ENCODE assay signal across 8 cellular contexts in the genomic region with DNA sequence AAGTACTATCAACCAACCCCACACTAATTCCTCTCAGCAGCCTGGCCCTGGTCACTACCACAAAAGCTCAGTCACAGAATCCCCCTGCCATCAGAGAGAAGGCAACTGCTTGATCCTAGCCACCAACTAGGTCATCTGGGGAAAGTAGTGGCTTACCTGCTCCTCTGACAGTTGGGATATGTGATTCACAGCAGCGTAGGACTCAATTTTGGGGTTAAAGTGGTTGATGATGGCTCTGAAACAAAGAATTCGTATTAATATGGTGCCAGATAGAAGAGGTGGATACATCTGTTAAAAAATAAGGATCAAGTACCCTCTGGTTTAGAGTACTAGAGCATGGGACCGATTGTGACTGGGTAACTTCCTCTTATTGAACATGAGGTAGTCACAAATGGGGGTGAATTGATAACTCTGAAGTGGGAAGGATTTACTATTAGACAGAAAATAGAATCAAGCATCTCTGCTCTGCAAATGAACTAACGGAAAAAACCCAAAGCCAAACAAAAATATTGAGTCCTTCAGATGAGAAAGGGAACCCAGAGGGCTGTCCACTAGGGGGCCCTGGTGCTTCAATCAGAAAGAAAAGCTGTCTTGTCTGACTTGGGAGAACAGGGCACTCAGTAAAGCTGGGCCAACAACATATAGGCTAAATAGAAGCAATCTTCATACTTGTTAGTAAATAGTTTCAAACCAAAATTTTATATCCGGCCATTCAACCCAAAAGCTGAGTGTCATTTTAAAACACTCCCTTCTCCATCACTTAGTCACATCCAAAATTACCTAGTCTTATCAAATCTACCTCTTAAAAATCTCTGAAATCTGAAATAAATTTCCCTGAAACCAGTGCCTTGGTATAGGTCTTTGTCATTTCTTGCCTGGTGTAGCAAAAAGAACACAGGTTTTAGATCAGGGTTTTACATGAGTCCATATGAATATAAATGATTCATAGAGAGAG. TPM values are rescaled to one million over a fixed set of nuclear protein-coding genes. Genes with fewer than 3 reads are reported as not detected.
DNase-seq lines count a peak whose midpoint lies in the region; ATAC-seq, FAIRE-seq and TF ChIP-seq lines count a peak whose summit lies in the region.

No MANE protein-coding gene starts in this region.

- no peak overlapping the region for H2BK15ac ChIP-seq in H1 (ENCODE audit: low read length)

- DNase-seq in DND-41 (peak; percentile 72), NCI-H774 (lab: John Stamatoyannopoulos, UW) (peak; percentile 16), H1 (ENCODE audit: low read depth in 1 of 2, low spot score in 2 of 2) (peak; percentile 43 to 85), middle frontal gyrus (ENCODE audit: extremely low spot score, low spot score) (peak; percentile 79), cortex of kidney (lab: John Stamatoyannopoulos, UW) (no peak)
- peak; percentile 82 for DNase-seq in activated CD8-positive, alpha-beta T cell treated with anti-CD3 and anti-CD28 coated beads, Interleukin-2, amount 10 ng/mL, durations not matched to agents 7 days and 5 days
- peak; percentile 55 for DNase-seq in stimulated activated CD8-positive, alpha-beta memory T cell treated with anti-CD3 and anti-CD28 coated beads, Interleukin-4, amount 100 ng/mL, for 24 hours (ENCODE audit: low read depth)

- no peaks in the 10 kb centered on the region for H3K9me3 Mint-ChIP-seq in activated CD8-positive, alpha-beta T cell treated with anti-CD3 and anti-CD28 coated beads, Interleukin-2, amount 10 ng/mL, durations not matched to agents 7 days and 5 days (ENCODE audit: insufficient read depth)

- H3K27me3 Mint-ChIP-seq in activated CD8-positive, alpha-beta T cell treated with anti-CD3 and anti-CD28 coated beads, Interleukin-2, amount 10 ng/mL, durations not matched to agents 7 days and 5 days (ENCODE audit: low read depth) = no peaks in the 10 kb centered on the region

- H2BK120ac ChIP-seq in H1 (replicated peaks; ENCODE audit: low read depth, low read length) = no peak overlapping the region

- no peaks in the 10 kb centered on the region for H3K27me3 ChIP-seq in DND-41 (ENCODE audit: insufficient read depth, low read length, poor library complexity)
- H3K27me3 ChIP-seq in H1 (replicated peaks in 1 of 4; ENCODE audit: control insufficient read depth in 3 of 4, extremely low read depth in 1 of 4, insufficient read depth in 3 of 4, low read length in 3 of 4) = no peaks in the 10 kb centered on the region

- peak; percentile 63 for FAIRE-seq in H1 (lab: Jason Lieb, UNC)

- 55% methylated on average over 5 of the region's 5 CpGs; no CpG with 5 or more reads in 1 of the 2 experiments for WGBS in H1 (ENCODE audit: extremely low coverage in 1 of 2, insufficient coverage in 1 of 2, insufficient read length in 1 of 2, insufficient replicate concordance in 2 of 2, low coverage in 1 of 2, low lambda C conversion rate in 2 of 2, missing lambda C conversion rate in 1 of 2), 2 experiments

- no peak for TF ChIP-seq EP300 in H1 (IDR thresholded peaks at IDR 0.05; ENCODE audit: borderline replicate concordance in 1 of 2, low read depth in 2 of 2, low read length in 2 of 2)

- H4K8ac ChIP-seq in H1 (ENCODE audit: extremely low read depth, insufficient read depth, low read length) = no peak overlapping the region

- H3K79me1 ChIP-seq in H1 (ENCODE audit: low read depth, low read length) = no peaks in the 10 kb centered on the region

- H3K4me1 Mint-ChIP-seq in activated CD8-positive, alpha-beta T cell treated with anti-CD3 and anti-CD28 coated beads, Interleukin-2, amount 10 ng/mL, durations not matched to agents 7 days and 5 days (ENCODE audit: low read depth) = no peaks in the 10 kb centered on the region

- H2BK12ac ChIP-seq in H1 (ENCODE audit: low read depth, low read length) = no peak overlapping the region

- H4K5ac ChIP-seq in H1 (ENCODE audit: insufficient read length, low read depth, low read length) = no peak overlapping the region

- POLR2A ChIA-PET in activated CD8-positive, alpha-beta T cell treated with anti-CD3 and anti-CD28 coated beads, Interleukin-2, amount 10 ng/mL, durations not matched to agents 7 days and 5 days (lab: Charles Lee) = interaction anchor here (0.6 kb wide), 1 partner anchor 29 kb away, joined by 4 read pairs; no protein-coding TSS in a partner anchor
- POLR2A ChIA-PET in H1 (lab: Charles Lee; ENCODE audit: partially characterized antibody) = interaction anchor here (2.8 kb wide), 1 partner anchor 120 kb away, joined by 12 read pairs; no protein-coding TSS in a partner anchor

- no peaks in the 10 kb centered on the region for H3K23me2 ChIP-seq in H1 (ENCODE audit: low read depth, low read length)

- H2AFZ ChIP-seq in DND-41 (ENCODE audit: low read depth, low read length) (no peak overlapping the region), H1 (ENCODE audit: low read length) (no peak overlapping the region)

- H3K14ac ChIP-seq in H1 (ENCODE audit: insufficient read length) = no peak overlapping the region

- no peak overlapping the region for H2BK20ac ChIP-seq in H1 (ENCODE audit: low read length)

- peak; percentile 86 to 94 for TF ChIP-seq RAD21 in H1 (IDR thresholded peaks at IDR 0.05 in 1 of 2, conservative IDR thresholded peaks at IDR 0.05 in 1 of 2; ENCODE audit: low read depth in 2 of 2, low read length in 2 of 2)

- no peak for TF ChIP-seq POLR2A in H1 (IDR thresholded peaks at IDR 0.05; ENCODE audit: control extremely low read depth in 1 of 2, low read depth in 2 of 2, low read length in 2 of 2)

- H3K4me3 Mint-ChIP-seq in activated CD8-positive, alpha-beta T cell treated with anti-CD3 and anti-CD28 coated beads, Interleukin-2, amount 10 ng/mL, durations not matched to agents 7 days and 5 days = no peak overlapping the region

- no peak overlapping the region for H3K4ac ChIP-seq in H1 (replicated peaks; ENCODE audit: insufficient read length, low read depth, low read length)

- no peak overlapping the region for H4K91ac ChIP-seq in H1 (replicated peaks; ENCODE audit: insufficient read length, low read length)

- H3K36me3 Mint-ChIP-seq in activated CD8-positive, alpha-beta T cell treated with anti-CD3 and anti-CD28 coated beads, Interleukin-2, amount 10 ng/mL, durations not matched to agents 7 days and 5 days (ENCODE audit: low read depth) = peaks cover 3% of the 10 kb centered on the region

- no peak overlapping the region for H2AK5ac ChIP-seq in H1 (ENCODE audit: low read depth, low read length)

- H3K36me3 ChIP-seq in DND-41 (ENCODE audit: insufficient read depth, low read length) = peaks cover 6% of the 10 kb centered on the region
- H3K36me3 ChIP-seq in H1 (ENCODE audit: control insufficient read depth in 2 of 4, insufficient read depth in 4 of 4, low read length in 3 of 4) = no peaks in the 10 kb centered on the region

- no peak overlapping the region for H3K27ac Mint-ChIP-seq in activated CD8-positive, alpha-beta T cell treated with anti-CD3 and anti-CD28 coated beads, Interleukin-2, amount 10 ng/mL, durations not matched to agents 7 days and 5 days

- H3K56ac ChIP-seq in H1 (replicated peaks; ENCODE audit: insufficient read length, low read depth, low read length) = no peak overlapping the region

- TF ChIP-seq CTCF in DND-41 (IDR thresholded peaks at IDR 0.05; ENCODE audit: borderline replicate concordance, extremely low read depth, low read length, poor library complexity, severe bottlenecking) = peak; percentile 89
- TF ChIP-seq CTCF in H1 (IDR thresholded peaks at IDR 0.05; ENCODE audit: control extremely low read depth in 1 of 3, insufficient read depth in 1 of 3, low read depth in 1 of 3, low read length in 3 of 3) = peak; percentile 26 to 90 (median 81)

- CTCF ChIA-PET in activated CD8-positive, alpha-beta T cell treated with anti-CD3 and anti-CD28 coated beads, Interleukin-2, amount 10 ng/mL, durations not matched to agents 7 days and 5 days (lab: Charles Lee) = interaction anchor here (0.6 to 6.3 kb wide), 46 partner anchors 9 to 1271 kb away, joined by 3 to 121 read pairs (median 4); a partner anchor contains a TSS
- CTCF ChIA-PET in H1 (lab: Charles Lee; ENCODE audit: partially characterized antibody) = interaction anchor here (0.6 to 16.8 kb wide), 44 partner anchors 7 to 212 kb away, joined by 3 to 210 read pairs (median 4); a partner anchor contains a TSS

- H3K4me3 ChIP-seq in DND-41 (ENCODE audit: low read depth in 1 of 2, low read length in 2 of 2) (no peak overlapping the region), H1 (ENCODE audit: extremely low read depth in 1 of 4, insufficient read depth in 2 of 4, low read depth in 3 of 4, low read length in 4 of 4) (no peak overlapping the region)

- no peak overlapping the region for H2BK5ac ChIP-seq in H1 (ENCODE audit: low read depth, low read length)

- H3K9me3 ChIP-seq in DND-41 (ENCODE audit: insufficient read depth, low read length, severe bottlenecking) = no peaks in the 10 kb centered on the region
- no peaks in the 10 kb centered on the region for H3K9me3 ChIP-seq in H1 (ENCODE audit: insufficient read depth in 2 of 2, low read depth in 1 of 2, low read length in 1 of 2)

- H3K4me1 ChIP-seq in DND-41 (ENCODE audit: insufficient read depth, low read length) = no peaks in the 10 kb centered on the region
- H3K4me1 ChIP-seq in H1 (replicated peaks in 1 of 4; ENCODE audit: control insufficient read depth in 3 of 4, insufficient read depth in 4 of 4, low read length in 3 of 4) = no peaks in the 10 kb centered on the region

- H4K20me1 ChIP-seq in DND-41 (ENCODE audit: insufficient read depth, low read length) = 0 out of 2 replicates have a peak, but pooled peaks cover 3% of the 10 kb centered on the region
- no peaks in the 10 kb centered on the region for H4K20me1 ChIP-seq in H1 (replicated peaks in 1 of 2; ENCODE audit: control insufficient read depth in 1 of 2, insufficient read depth in 2 of 2, low read length in 2 of 2)

- peak; percentile 89 for ATAC-seq in DND-41 (ENCODE audit: insufficient read depth, low read depth)
- peak; percentile 67 for ATAC-seq in HG02759 (IDR thresholded peaks at IDR 0.05; ENCODE audit: unreplicated experiment)
- ATAC-seq in activated CD8-positive, alpha-beta T cell treated with anti-CD3 and anti-CD28 coated beads, Interleukin-2, amount 10 ng/mL, durations not matched to agents 7 days and 5 days = peak; percentile 58

- H3K4me2 ChIP-seq in DND-41 (ENCODE audit: insufficient read depth, low read length) = no peak overlapping the region
- H3K4me2 ChIP-seq in H1 (ENCODE audit: insufficient read depth in 1 of 2, low read depth in 2 of 2, low read length in 2 of 2) = no peak overlapping the region

- H3K9ac ChIP-seq in DND-41 (ENCODE audit: low read depth, low read length) (no peak overlapping the region), H1 (replicated peaks in 1 of 4; ENCODE audit: extremely low read depth in 1 of 4, low read depth in 3 of 4, low read length in 3 of 4) (no peak overlapping the region)

- H3K18ac ChIP-seq in H1 (ENCODE audit: extremely low read depth, low read length) = no peak overlapping the region

- no peaks in the 10 kb centered on the region for H3K79me2 ChIP-seq in DND-41 (ENCODE audit: insufficient read depth, low read length)
- no peaks in the 10 kb centered on the region for H3K79me2 ChIP-seq in H1 (ENCODE audit: control insufficient read depth in 1 of 2, insufficient read depth in 2 of 2, low read length in 2 of 2)

- H3K27ac ChIP-seq in DND-41 (ENCODE audit: low read length) = no peak overlapping the region
- H3K27ac ChIP-seq in H1 (ENCODE audit: low read depth, low read length) = no peak overlapping the region

- H3K23ac ChIP-seq in H1 (ENCODE audit: insufficient read length) = no peak overlapping the region

RNA-seq across cellular contexts. Expression of a gene that starts 45.9 kb away (rescaled TPM):
- 1 to 10 TPM; 1.9 to 2.7 TPM for total RNA-seq in activated CD8-positive, alpha-beta T cell treated with anti-CD3 and anti-CD28 coated beads, Interleukin-2, amount 10 ng/mL, durations not matched to agents 7 days and 5 days
- total RNA-seq in H1 (2021; fragmentation: NEBNext Ultra II Directional; extraction: Animal tissue kit (Norgen Biotek cat#: 25700)) = 4.7 and 6.0 TPM in 2 replicates
- polyA plus RNA-seq in H1 (2011; rRNA removed) = 2.7 and 3.5 TPM in 2 replicates
- 3.2 TPM for polyA plus RNA-seq in H1 (2011; cell fraction: cytosol; rRNA removed)
- polyA plus RNA-seq in H1 (2011; cell fraction: nucleus; rRNA removed) = 15.8 TPM
- 4.9 to 7.2 TPM (median 5.8 TPM) in 4 replicates for polyA plus RNA-seq in H1 (2012, experiment 1 of 2)
- polyA plus RNA-seq in H1 (2012, experiment 2 of 2) = 2.4 TPM
- polyA plus RNA-seq in H1 (2013, experiment 1 of 2) = 3.4 TPM
- polyA plus RNA-seq in H1 (2013, experiment 2 of 2) = 3.1 TPM
- 3.1 and 6.2 TPM in 2 replicates for polyA minus RNA-seq in H1 (2011; rRNA and poly(A)+ RNA removed)
- polyA minus RNA-seq in H1 (2011; cell fraction: cytosol; rRNA and poly(A)+ RNA removed) = 1.8 TPM
- 2.9 TPM for polyA minus RNA-seq in H1 (2011; cell fraction: nucleus; rRNA and poly(A)+ RNA removed)
